Comparison of ENCODE assay signal across 22 cellular contexts in the genomic region with DNA sequence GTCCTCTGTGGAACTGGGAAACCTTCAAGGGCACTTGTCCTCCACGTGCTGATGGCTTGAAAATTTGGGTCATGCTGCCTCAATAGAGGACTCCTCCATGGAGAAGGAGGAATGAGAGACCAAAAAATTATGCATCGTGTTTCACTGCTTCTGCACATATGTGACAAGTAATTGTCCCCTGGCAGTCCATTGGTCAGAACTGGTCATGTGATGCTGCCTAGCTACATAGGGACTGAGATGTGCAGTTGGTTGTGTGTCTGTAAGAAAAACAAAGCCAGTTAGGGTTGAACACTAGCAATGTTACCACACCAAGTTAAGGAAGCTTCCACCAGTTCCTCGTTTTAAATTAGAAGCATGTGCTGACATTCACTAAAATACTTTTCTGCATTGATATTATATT.
"Had no signal": no experiment of that assay in that cellular context is flagged by ENCODE, and none has a peak within 500 bp of the region (broad histone marks: within the 10 kb centered on the region; RNA-seq: fewer than 3 reads in every experiment).

No MANE protein-coding gene starts in this region.

- ATAC-seq: effector memory CD8-positive, alpha-beta T cell; gastrocnemius medialis; left lobe of liver; mucosa of descending colon; naive thymus-derived CD8-positive, alpha-beta T cell; stimulated activated naive B cell treated with anti-CD40 and anti-IgM and Interleukin-4, amounts not matched to agents 10 μg/mL and 1 μg/mL and 100 μg/mL, for 72 hours; stimulated activated naive CD8-positive, alpha-beta T cell treated with anti-CD3 and anti-CD28 coated beads, Interleukin-15, amount 100 ng/mL, for 72 hours; upper lobe of right lung had no signal

- H3K27me3 ChIP-seq: esophagus muscularis mucosa, gastrocnemius medialis, neutrophil, sigmoid colon, testis, tibial nerve, upper lobe of right lung, vagina had no signal

- H3K9me3 ChIP-seq: esophagus muscularis mucosa, gastrocnemius medialis, mucosa of descending colon, neutrophil, testis, tibial nerve, upper lobe of right lung had no signal

- H3K36me3 ChIP-seq: esophagus muscularis mucosa, gastrocnemius medialis, neutrophil, sigmoid colon, tibial nerve, upper lobe of right lung, vagina had no signal

- H3K4me3 ChIP-seq: esophagus muscularis mucosa, gastrocnemius medialis, mucosa of descending colon, sigmoid colon, skin epidermis, testis, tibial nerve, upper lobe of right lung, vagina had no signal

- H3K4me1 ChIP-seq: esophagus muscularis mucosa, gastrocnemius medialis, sigmoid colon, testis, tibial nerve, upper lobe of right lung, vagina had no signal

- DNase-seq: effector memory CD8-positive, alpha-beta T cell; gastrocnemius medialis; glutamatergic neuron; islet precursor cell; mammary epithelial cell; mucosa of descending colon; naive thymus-derived CD8-positive, alpha-beta T cell; posterior cingulate gyrus; sigmoid colon; stimulated activated CD4-positive, alpha-beta T cell treated with anti-CD3 and anti-CD28 coated beads, Interleukin-2, amount 100 ng/mL, for 24 hours; stimulated activated CD4-positive, alpha-beta T cell treated with anti-CD3 and anti-CD28 coated beads, Interleukin-4, amount 100 ng/mL, for 4 hours; stimulated activated naive B cell treated with anti-CD40 and anti-IgM and Interleukin-4, amounts not matched to agents 10 μg/mL and 1 μg/mL and 100 μg/mL, for 72 hours; stimulated activated naive CD8-positive, alpha-beta T cell treated with anti-CD3 and anti-CD28 coated beads, Interleukin-15, amount 100 ng/mL, for 72 hours; testis; upper lobe of right lung had no signal

- H3K27ac ChIP-seq: epithelial cell of prostate, esophagus muscularis mucosa, gastrocnemius medialis, neutrophil, sigmoid colon, skin epidermis, testis, tibial nerve, upper lobe of right lung, vagina had no signal
